ENCODE assay signal across 36 cellular contexts in genomic region chr2:187307606-187308005, GRCh38.
"Had no signal": no experiment of that assay in that cellular context is flagged by ENCODE, and none has a peak within 500 bp of the region (broad histone marks: within the 10 kb centered on the region; RNA-seq: fewer than 3 reads in every experiment).

No MANE protein-coding gene starts in this region.

- H3K4me1 Mint-ChIP-seq: activated CD4-positive, alpha-beta T cell treated with anti-CD3 and anti-CD28 coated beads for 36 hours; activated CD4-positive, alpha-beta T cell treated with anti-CD3 and anti-CD28 coated beads, Interleukin-2, amount 10 ng/mL, durations not matched to agents 24 days and 14 days; activated CD8-positive, alpha-beta memory T cell treated with anti-CD3 and anti-CD28 coated beads, Interleukin-2, amount 10 ng/mL, durations not matched to agents 7 days and 5 days; activated naive CD4-positive, alpha-beta T cell treated with anti-CD3 and anti-CD28 coated beads, Interleukin-2, amount 50 U/mL, for 24 hours; activated naive CD8-positive, alpha-beta T cell treated with anti-CD3 and anti-CD28 coated beads for 36 hours; activated naive CD8-positive, alpha-beta T cell treated with anti-CD3 and anti-CD28 coated beads, Interleukin-2, amount 50 U/mL, for 24 hours had no signal

- DNase-seq: activated CD4-positive, alpha-beta memory T cell treated with anti-CD3 and anti-CD28 coated beads for 36 hours; activated CD4-positive, alpha-beta T cell treated with anti-CD3 and anti-CD28 coated beads for 36 hours; activated CD4-positive, alpha-beta T cell treated with anti-CD3 and anti-CD28 coated beads, Interleukin-2, amount 10 ng/mL, durations not matched to agents 24 days and 14 days; activated CD4-positive, CD25-positive, alpha-beta regulatory T cell; activated CD4-positive, CD25-positive, alpha-beta regulatory T cell treated with anti-CD3 and anti-CD28 coated beads, Interleukin-2, amount 50 U/mL, for 72 hours; activated CD8-positive, alpha-beta memory T cell treated with anti-CD3 and anti-CD28 coated beads, Interleukin-2, amount 10 ng/mL, durations not matched to agents 7 days and 5 days; activated CD8-positive, alpha-beta memory T cell treated with anti-CD3 and anti-CD28 coated beads, Interleukin-2, amount 50 U/mL, for 4 hours; activated CD8-positive, alpha-beta T cell treated with anti-CD3 and anti-CD28 coated beads, Interleukin-2, amount 10 ng/mL, durations not matched to agents 7 days and 5 days; activated effector memory CD4-positive, alpha-beta T cell treated with anti-CD3 and anti-CD28 coated beads, Interleukin-2, amount 50 U/mL, for 16 hours; activated naive CD4-positive, alpha-beta T cell treated with anti-CD3 and anti-CD28 coated beads for 36 hours; activated naive CD8-positive, alpha-beta T cell treated with anti-CD3 and anti-CD28 coated beads for 36 hours; activated naive CD8-positive, alpha-beta T cell treated with anti-CD3 and anti-CD28 coated beads, Interleukin-2, amount 50 U/mL, for 24 hours; activated T-cell treated with anti-CD3 and anti-CD28 coated beads, Interleukin-2, amount 50 U/mL, for 1 hour; activated T-cell treated with anti-CD3 and anti-CD28 coated beads, Interleukin-2, amount 50 U/mL, for 48 hours; adrenal gland; amygdala; aorta; central memory CD4-positive, alpha-beta T cell; cerebellar nuclear complex; cortex of kidney; dermis blood vessel endothelial cell; effector CD4-positive, alpha-beta T cell; effector memory CD8-positive, alpha-beta T cell; esophagus squamous epithelium; foreskin keratinocyte; gastrocnemius medialis; glutamatergic neuron; heart left ventricle; T-helper 2 cell had no signal

- H3K27me3 Mint-ChIP-seq: activated CD4-positive, alpha-beta memory T cell treated with anti-CD3 and anti-CD28 coated beads for 36 hours; activated CD4-positive, alpha-beta T cell treated with anti-CD3 and anti-CD28 coated beads for 36 hours; activated CD4-positive, alpha-beta T cell treated with anti-CD3 and anti-CD28 coated beads, Interleukin-2, amount 10 ng/mL, durations not matched to agents 24 days and 14 days; activated CD8-positive, alpha-beta memory T cell treated with anti-CD3 and anti-CD28 coated beads, Interleukin-2, amount 10 ng/mL, durations not matched to agents 7 days and 5 days; activated naive CD4-positive, alpha-beta T cell treated with anti-CD3 and anti-CD28 coated beads, Interleukin-2, amount 50 U/mL, for 24 hours; activated naive CD8-positive, alpha-beta T cell treated with anti-CD3 and anti-CD28 coated beads for 36 hours; activated naive CD8-positive, alpha-beta T cell treated with anti-CD3 and anti-CD28 coated beads, Interleukin-2, amount 50 U/mL, for 24 hours; brain; effector memory CD8-positive, alpha-beta T cell had no signal

- H3K27ac Mint-ChIP-seq: activated CD4-positive, alpha-beta memory T cell treated with anti-CD3 and anti-CD28 coated beads for 36 hours; activated CD4-positive, alpha-beta T cell treated with anti-CD3 and anti-CD28 coated beads for 36 hours; activated CD4-positive, alpha-beta T cell treated with anti-CD3 and anti-CD28 coated beads, Interleukin-2, amount 10 ng/mL, durations not matched to agents 24 days and 14 days; activated CD8-positive, alpha-beta memory T cell treated with anti-CD3 and anti-CD28 coated beads, Interleukin-2, amount 10 ng/mL, durations not matched to agents 7 days and 5 days; activated CD8-positive, alpha-beta T cell treated with anti-CD3 and anti-CD28 coated beads, Interleukin-2, amount 10 ng/mL, durations not matched to agents 7 days and 5 days; activated naive CD4-positive, alpha-beta T cell treated with anti-CD3 and anti-CD28 coated beads for 36 hours; activated naive CD4-positive, alpha-beta T cell treated with anti-CD3 and anti-CD28 coated beads, Interleukin-2, amount 50 U/mL, for 24 hours; activated naive CD8-positive, alpha-beta T cell treated with anti-CD3 and anti-CD28 coated beads for 36 hours; activated naive CD8-positive, alpha-beta T cell treated with anti-CD3 and anti-CD28 coated beads, Interleukin-2, amount 50 U/mL, for 24 hours; activated T-helper 1 cell treated with anti-CD3 and anti-CD28 coated beads, Interleukin-12 subunit alpha, Interleukin-12 subunit beta, Interleukin-2, Interleukin-4 antibody, amounts not matched to agents 30 ng/mL and 10 ng/mL and 1 ng/mL, durations not matched to agents 14 hours and 24 hours and 36 hours; activated T-helper 2 cell treated with anti-CD3 and anti-CD28 coated beads, Interferon-gamma antibody, Interleukin-2, Interleukin-4, amounts not matched to agents 10 μg/mL and 5 μg/mL and 100 μg/mL, durations not matched to agents 14 hours and 24 hours and 36 hours; brain; effector memory CD8-positive, alpha-beta T cell had no signal

- H3K4me3 ChIP-seq: adrenal gland, breast epithelium, cardiac muscle cell, esophagus squamous epithelium, gastrocnemius medialis, heart left ventricle had no signal

- H3K36me3 ChIP-seq: adrenal gland, breast epithelium, cardiac muscle cell, esophagus squamous epithelium, gastrocnemius medialis, heart left ventricle had no signal

- H3K4me1 ChIP-seq: adrenal gland, breast epithelium, esophagus squamous epithelium, gastrocnemius medialis had no signal

- H3K9me3 ChIP-seq: adrenal gland, breast epithelium, esophagus squamous epithelium, gastrocnemius medialis had no signal

- H3K36me3 Mint-ChIP-seq: activated CD4-positive, alpha-beta memory T cell treated with anti-CD3 and anti-CD28 coated beads for 36 hours; activated CD8-positive, alpha-beta memory T cell treated with anti-CD3 and anti-CD28 coated beads, Interleukin-2, amount 10 ng/mL, durations not matched to agents 7 days and 5 days; activated naive CD4-positive, alpha-beta T cell treated with anti-CD3 and anti-CD28 coated beads, Interleukin-2, amount 50 U/mL, for 24 hours; activated naive CD8-positive, alpha-beta T cell treated with anti-CD3 and anti-CD28 coated beads for 36 hours; brain had no signal

- H3K27ac ChIP-seq: adrenal gland, breast epithelium, cardiac muscle cell, epithelial cell of prostate, esophagus squamous epithelium, foreskin keratinocyte, gastrocnemius medialis had no signal

- H3K4me3 Mint-ChIP-seq: activated CD4-positive, alpha-beta memory T cell treated with anti-CD3 and anti-CD28 coated beads for 36 hours; activated CD4-positive, alpha-beta T cell treated with anti-CD3 and anti-CD28 coated beads for 36 hours; activated CD4-positive, alpha-beta T cell treated with anti-CD3 and anti-CD28 coated beads, Interleukin-2, amount 10 ng/mL, durations not matched to agents 24 days and 14 days; activated CD8-positive, alpha-beta memory T cell treated with anti-CD3 and anti-CD28 coated beads, Interleukin-2, amount 10 ng/mL, durations not matched to agents 7 days and 5 days; activated CD8-positive, alpha-beta T cell treated with anti-CD3 and anti-CD28 coated beads, Interleukin-2, amount 10 ng/mL, durations not matched to agents 7 days and 5 days; activated naive CD4-positive, alpha-beta T cell treated with anti-CD3 and anti-CD28 coated beads for 36 hours; activated naive CD4-positive, alpha-beta T cell treated with anti-CD3 and anti-CD28 coated beads, Interleukin-2, amount 50 U/mL, for 24 hours; activated naive CD8-positive, alpha-beta T cell treated with anti-CD3 and anti-CD28 coated beads for 36 hours; activated naive CD8-positive, alpha-beta T cell treated with anti-CD3 and anti-CD28 coated beads, Interleukin-2, amount 50 U/mL, for 24 hours; activated T-helper 1 cell treated with anti-CD3 and anti-CD28 coated beads, Interleukin-12 subunit alpha, Interleukin-12 subunit beta, Interleukin-2, Interleukin-4 antibody, amounts not matched to agents 30 ng/mL and 10 ng/mL and 1 ng/mL, durations not matched to agents 14 hours and 24 hours and 36 hours; brain; effector memory CD8-positive, alpha-beta T cell had no signal

- H3K27me3 ChIP-seq: adrenal gland, breast epithelium, cardiac muscle cell, esophagus squamous epithelium, foreskin keratinocyte, gastrocnemius medialis, heart left ventricle had no signal

- H3K9me3 Mint-ChIP-seq: activated CD4-positive, alpha-beta memory T cell treated with anti-CD3 and anti-CD28 coated beads for 36 hours; activated CD4-positive, alpha-beta T cell treated with anti-CD3 and anti-CD28 coated beads, Interleukin-2, amount 10 ng/mL, durations not matched to agents 24 days and 14 days; activated naive CD4-positive, alpha-beta T cell treated with anti-CD3 and anti-CD28 coated beads, Interleukin-2, amount 50 U/mL, for 24 hours; activated naive CD8-positive, alpha-beta T cell treated with anti-CD3 and anti-CD28 coated beads, Interleukin-2, amount 50 U/mL, for 24 hours; activated T-helper 1 cell treated with anti-CD3 and anti-CD28 coated beads, Interleukin-12 subunit alpha, Interleukin-12 subunit beta, Interleukin-2, Interleukin-4 antibody, amounts not matched to agents 30 ng/mL and 10 ng/mL and 1 ng/mL, durations not matched to agents 14 hours and 24 hours and 36 hours; activated T-helper 2 cell treated with anti-CD3 and anti-CD28 coated beads, Interferon-gamma antibody, Interleukin-2, Interleukin-4, amounts not matched to agents 10 μg/mL and 5 μg/mL and 100 μg/mL, durations not matched to agents 14 hours and 24 hours and 36 hours had no signal

- ATAC-seq: activated CD4-positive, alpha-beta T cell treated with anti-CD3 and anti-CD28 coated beads for 36 hours; activated CD8-positive, alpha-beta memory T cell treated with anti-CD3 and anti-CD28 coated beads, Interleukin-2, amount 10 ng/mL, durations not matched to agents 7 days and 5 days; activated CD8-positive, alpha-beta T cell treated with anti-CD3 and anti-CD28 coated beads, Interleukin-2, amount 10 ng/mL, durations not matched to agents 7 days and 5 days; activated naive CD8-positive, alpha-beta T cell treated with anti-CD3 and anti-CD28 coated beads, Interleukin-2, amount 50 U/mL, for 24 hours; effector memory CD8-positive, alpha-beta T cell; foreskin keratinocyte; gastrocnemius medialis; heart left ventricle had no signal
